ENCODE assay signal across 1 cellular context in the genomic region with DNA sequence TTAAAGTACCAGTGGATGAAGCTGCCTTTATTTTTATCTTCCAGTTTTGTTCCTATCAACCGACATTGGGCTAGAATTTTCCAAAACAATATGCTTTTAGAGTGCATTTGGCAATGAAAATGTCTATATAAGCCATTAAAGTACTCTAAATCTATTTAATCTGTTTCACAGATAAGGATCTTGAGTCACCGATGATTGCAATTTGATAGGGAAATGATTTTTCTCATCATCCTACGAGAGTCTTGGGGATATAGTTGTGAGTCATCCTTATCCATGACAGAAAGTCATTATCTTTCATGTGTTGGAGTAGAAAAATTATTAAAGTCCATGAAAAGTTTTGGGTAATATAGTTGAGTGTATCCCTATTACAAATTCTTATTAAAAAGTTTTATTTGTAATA.
TF ChIP-seq lines count a peak whose summit lies in the region.

No MANE protein-coding gene starts in this region.

TF ChIP-seq in endothelial cell of umbilical vein, 7 proteins besides CTCF, POLR2A, EP300 and RAD21:
- TF ChIP-seq, protein P1, sequence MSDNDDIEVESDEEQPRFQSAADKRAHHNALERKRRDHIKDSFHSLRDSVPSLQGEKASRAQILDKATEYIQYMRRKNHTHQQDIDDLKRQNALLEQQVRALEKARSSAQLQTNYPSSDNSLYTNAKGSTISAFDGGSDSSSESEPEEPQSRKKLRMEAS (IDR thresholded peaks at IDR 0.05; ENCODE audit: insufficient read depth, insufficient read length) = no peak
- TF ChIP-seq FOS (IDR thresholded peaks at IDR 0.05; ENCODE audit: borderline replicate concordance, insufficient read depth, low read length) (no peak), GATA2 (IDR thresholded peaks at IDR 0.05; ENCODE audit: insufficient read depth, insufficient read length, low read depth, low read length) (peak; percentile 49), JUN (IDR thresholded peaks at IDR 0.05; ENCODE audit: borderline replicate concordance, insufficient read depth, insufficient read length, low read depth) (no peak), EZH2 (IDR thresholded peaks at IDR 0.05; ENCODE audit: borderline replicate concordance, low read depth, low read length, severe bottlenecking) (no peak)
